ENCODE assay signal across 7 cellular contexts in genomic region chr13:51793570-51794273, GRCh38.
DNase-seq lines count a peak whose midpoint lies in the region; ATAC-seq and TF ChIP-seq lines count a peak whose summit lies in the region.

No MANE protein-coding gene starts in this region.

- TF ChIP-seq CTCF in OCI-LY1 (IDR thresholded peaks at IDR 0.05; ENCODE audit: low read length) (no peak), astrocyte of the spinal cord (IDR thresholded peaks at IDR 0.05; ENCODE audit: low read depth, low read length) (no peak), nephron progenitor cell (IDR thresholded peaks at IDR 0.05) (no peak), GM13976 (IDR thresholded peaks at IDR 0.05; ENCODE audit: borderline replicate concordance, control extremely low read depth, extremely low read depth, insufficient read depth, missing control alignments) (no peak)

- H3K27ac Mint-ChIP-seq in nephron progenitor cell, result peak overlapping the region; percentile 14

- no peak overlapping the region for H2AFZ ChIP-seq in OCI-LY1 (ENCODE audit: low read length)

- H3K79me2 ChIP-seq in OCI-LY1 (ENCODE audit: insufficient read depth, low read length), result no peaks in the 10 kb centered on the region

- no peaks in the 10 kb centered on the region for H3K9me3 ChIP-seq in OCI-LY1 (ENCODE audit: low read length)

- peak overlapping the region; percentile 30; the same call in 1 of the 2 replicates for H3K9ac ChIP-seq in OCI-LY1 (ENCODE audit: low read length)

- in situ Hi-C loops in astrocyte of the spinal cord (cut with HindIII; ENCODE audit: low sequenced_read_pairs), result no loop called here
- in situ Hi-C loops in GM13976 (cut with MboI; ENCODE audit: low sequenced_read_pairs, unreplicated experiment), result loop anchor here (10.0 to 25.0 kb wide), 2 partner anchors 349 to 506 kb away; no protein-coding TSS in a partner anchor

- H3F3A ChIP-seq in OCI-LY1 (ENCODE audit: insufficient read depth, low read length), result no peaks in the 10 kb centered on the region

- H3K36me3 ChIP-seq in OCI-LY1 (ENCODE audit: insufficient read depth, low read length), result no peaks in the 10 kb centered on the region

- H3K4me1 ChIP-seq in OCI-LY1 (ENCODE audit: insufficient read depth, low read length, severe bottlenecking), result peaks cover 38% of the 10 kb centered on the region

- no peak overlapping the region for H3K4me3 Mint-ChIP-seq in nephron progenitor cell

- H3K4me3 ChIP-seq in OCI-LY1 (ENCODE audit: low read depth, low read length, poor library complexity, severe bottlenecking), result peak overlapping the region; percentile 11
- H3K4me3 ChIP-seq in astrocyte of the spinal cord (ENCODE audit: low read depth, low read length), result no peak overlapping the region

- H3K4me1 Mint-ChIP-seq in nephron progenitor cell, result peaks cover 17% of the 10 kb centered on the region

- DNase-seq in astrocyte of the spinal cord (ENCODE audit: low read depth, low spot score), result peak; percentile 87
- no peak for DNase-seq in nephron progenitor cell
- DNase-seq in retina, result no peak
- no peak for DNase-seq in GM13976 (ENCODE audit: low spot score)

- no peaks in the 10 kb centered on the region for H3K9me3 Mint-ChIP-seq in nephron progenitor cell

- peaks cover 7% of the 10 kb centered on the region for H3K36me3 Mint-ChIP-seq in nephron progenitor cell (ENCODE audit: low read depth)

- H3K27me3 Mint-ChIP-seq in nephron progenitor cell (ENCODE audit: low read depth, poor library complexity), result peaks cover 6% of the 10 kb centered on the region

- no peaks in the 10 kb centered on the region for H3K9me2 ChIP-seq in OCI-LY1 (ENCODE audit: low read depth, low read length)

- H3K27me3 ChIP-seq in OCI-LY1 (ENCODE audit: insufficient read depth, low read length), result no peaks in the 10 kb centered on the region

- H3K27ac ChIP-seq in OCI-LY1 (ENCODE audit: low read depth, low read length, poor library complexity, severe bottlenecking), result peak overlapping the region; percentile 89

- ATAC-seq in GM18868 (IDR thresholded peaks at IDR 0.05; ENCODE audit: unreplicated experiment), result peak; percentile 74
- ATAC-seq in HG02763 (IDR thresholded peaks at IDR 0.05; ENCODE audit: unreplicated experiment), result peak; percentile 55

- H4K20me1 ChIP-seq in OCI-LY1 (ENCODE audit: insufficient read depth, low read length), result no peaks in the 10 kb centered on the region

- H3K4me2 ChIP-seq in OCI-LY1 (ENCODE audit: low read length), result peak overlapping the region; percentile 42; the same call in 1 of the 2 replicates
